In genomic region chr4:48190839-48191238, GRCh38 we compare ENCODE assay signal across 15 cellular contexts. TPM values are rescaled to one million over a fixed set of nuclear protein-coding genes. Genes with fewer than 3 reads are reported as not detected.
DNase-seq lines count a peak whose midpoint lies in the region; ATAC-seq and TF ChIP-seq lines count a peak whose summit lies in the region.
"Had no signal": no experiment of that assay in that cellular context is flagged by ENCODE, and none has a peak within 500 bp of the region (broad histone marks: within the 10 kb centered on the region; RNA-seq: fewer than 3 reads in every experiment).

No MANE protein-coding gene starts in this region.

- H3K79me2 ChIP-seq in Karpas-422 (ENCODE audit: low read length) (no peaks in the 10 kb centered on the region), GM23248 (ENCODE audit: insufficient read depth) (no peaks in the 10 kb centered on the region)

- H3K27me3 ChIP-seq in Karpas-422 (ENCODE audit: low read length) = no peaks in the 10 kb centered on the region
- H3K27me3 ChIP-seq in GM23248 (replicated peaks; ENCODE audit: insufficient read depth) = peaks cover 7% of the 10 kb centered on the region
- H3K27me3 ChIP-seq: transverse colon had no signal

- H4K20me1 ChIP-seq in Karpas-422 (ENCODE audit: insufficient read depth, low read depth, low read length) = no peaks in the 10 kb centered on the region
- no peaks in the 10 kb centered on the region for H4K20me1 ChIP-seq in GM23248 (ENCODE audit: insufficient read depth)

- H3K4me3 ChIP-seq in Karpas-422 (ENCODE audit: low read length) (no peak overlapping the region), GM23248 (no peak overlapping the region)
- H3K4me3 ChIP-seq: left ventricle myocardium inferior, transverse colon had no signal

- H3K9ac ChIP-seq in Karpas-422 (ENCODE audit: low read length) (no peak overlapping the region), GM23248 (no peak overlapping the region)

- H3K9me2 ChIP-seq in Karpas-422 (replicated peaks; ENCODE audit: insufficient read depth, low read length) = no peaks in the 10 kb centered on the region
- no peaks in the 10 kb centered on the region for H3K9me2 ChIP-seq in GM23248 (ENCODE audit: insufficient read depth)

- ATAC-seq in GM18505 (IDR thresholded peaks at IDR 0.05; ENCODE audit: unreplicated experiment) (peak; percentile 54), GM19468 (IDR thresholded peaks at IDR 0.05; ENCODE audit: extremely low read depth, unreplicated experiment) (peak; percentile 41), HG02885 (IDR thresholded peaks at IDR 0.05; ENCODE audit: poor library complexity, unreplicated experiment) (peak; percentile 47)
- ATAC-seq: HepG2; naive thymus-derived CD4-positive, alpha-beta T cell had no signal

- in situ Hi-C loops in GM23248 (cut with MboI) = no loop called here

- H3K27ac ChIP-seq in Karpas-422 (ENCODE audit: low read length) (no peak overlapping the region), GM23248 (no peak overlapping the region)
- H3K27ac ChIP-seq: left ventricle myocardium inferior, transverse colon had no signal

- peak overlapping the region; percentile 13 for H3K4me2 ChIP-seq in Karpas-422 (ENCODE audit: low read depth, low read length, poor library complexity, severe bottlenecking)
- H3K4me2 ChIP-seq in GM23248 (ENCODE audit: unreplicated experiment) = no peak overlapping the region

- TF ChIP-seq POLR2A in GM18505 (IDR thresholded peaks at IDR 0.05; ENCODE audit: borderline replicate concordance, extremely low read depth, insufficient read depth, insufficient read length) = no peak

- H3K36me3 ChIP-seq in Karpas-422 (ENCODE audit: insufficient read depth, low read length) = no peaks in the 10 kb centered on the region
- H3K36me3 ChIP-seq in GM23248 (ENCODE audit: low read depth) = no peaks in the 10 kb centered on the region
- H3K36me3 ChIP-seq: left ventricle myocardium inferior, transverse colon had no signal

- no peaks in the 10 kb centered on the region for H3K9me3 ChIP-seq in Karpas-422 (ENCODE audit: low read length)
- no peaks in the 10 kb centered on the region for H3K9me3 ChIP-seq in GM23248 (ENCODE audit: low read depth)
- H3K9me3 ChIP-seq: left ventricle myocardium inferior, transverse colon had no signal

- no peak overlapping the region for H2AFZ ChIP-seq in Karpas-422 (ENCODE audit: low read length)
- no peak overlapping the region for H2AFZ ChIP-seq in GM23248

- H3K4me1 ChIP-seq in Karpas-422 (ENCODE audit: low read length) (peaks cover 11% of the 10 kb centered on the region), GM23248 (ENCODE audit: insufficient read depth) (no peaks in the 10 kb centered on the region)

- DNase-seq in Karpas-422 = peak; percentile 62
- no peak for DNase-seq in NCI-H128 (lab: John Stamatoyannopoulos, UW; ENCODE audit: unreplicated experiment)
- no peak for DNase-seq in NCI-H226
- DNase-seq in GDM1 (lab: John Stamatoyannopoulos, UW) = no peak
- DNase-seq in GM23248 = no peak
- DNase-seq: effector CD4-positive, alpha-beta T cell; left ventricle myocardium inferior; naive thymus-derived CD4-positive, alpha-beta T cell; NCI-H1092 treated with DMSO at 0.1 percent for 48 hours; NCI-H510A; transverse colon had no signal

- H3F3A ChIP-seq in GM23248 (ENCODE audit: insufficient read depth) = no peaks in the 10 kb centered on the region

RNA-seq across cellular contexts. Expression of gene TXK, which starts 56.8 kb away (rescaled TPM):
- total RNA-seq in Karpas-422 (2014; rRNA removed; shearing (Covaris generic); ENCODE audit: low replicate concordance) = not detected in 2 replicates
- total RNA-seq in GM23248 (2014; rRNA removed; shearing (Covaris generic)) = not detected in 2 replicates
- not detected in 2 replicates for polyA plus RNA-seq in GM23248 (2016; fragmentation: Nextera tagmentation; extraction: Ambion mirVana)
- total RNA-seq: HepG2 had no signal
- polyA plus RNA-seq: HepG2 had no signal
